Comparison of ENCODE assay signal across 29 cellular contexts in genomic region chr1:212440419-212440818, GRCh38.
"Had no signal": no experiment of that assay in that cellular context is flagged by ENCODE, and none has a peak within 500 bp of the region (broad histone marks: within the 10 kb centered on the region; RNA-seq: fewer than 3 reads in every experiment).

No MANE protein-coding gene starts in this region.

- H3K4me1 ChIP-seq: adrenal gland, left lung, lower lobe of right lung, right atrium auricular region, tibial nerve had no signal

- DNase-seq: activated CD4-positive, alpha-beta T cell treated with anti-CD3 and anti-CD28 coated beads for 48 hours; activated CD4-positive, alpha-beta T cell treated with anti-CD3 and anti-CD28 coated beads, Interleukin-2, amount 50 U/mL, for 48 hours; activated CD8-positive, alpha-beta memory T cell treated with anti-CD3 and anti-CD28 coated beads for 24 hours; activated effector memory CD4-positive, alpha-beta T cell treated with anti-CD3 and anti-CD28 coated beads, Interleukin-2, amount 50 U/mL, for 16 hours; activated naive CD4-positive, alpha-beta T cell treated with anti-CD3 and anti-CD28 coated beads for 36 hours; activated naive CD8-positive, alpha-beta T cell treated with anti-CD3 and anti-CD28 coated beads for 36 hours; activated T-cell treated with anti-CD3 and anti-CD28 coated beads, Interleukin-2, amount 50 U/mL, for 1 hour; adrenal gland; aorta; body of pancreas; cerebellar nuclear complex; cortex of kidney; effector memory CD8-positive, alpha-beta T cell; foreskin fibroblast; kidney; left lung; lower lobe of right lung; mesenchymal stem cell; naive thymus-derived CD8-positive, alpha-beta T cell; stimulated activated CD4-positive, alpha-beta T cell treated with anti-CD3 and anti-CD28 coated beads, Interleukin-15, amount 100 ng/mL, for 24 hours; stimulated activated CD4-positive, alpha-beta T cell treated with anti-CD3 and anti-CD28 coated beads, Interleukin-2, amount 100 ng/mL, for 24 hours; stimulated activated naive CD4-positive, alpha-beta T cell had no signal

- H3K9me3 ChIP-seq: adrenal gland, body of pancreas, left lung, lower lobe of right lung, right atrium auricular region, tibial nerve had no signal

- ATAC-seq: activated CD4-positive, CD25-positive, alpha-beta regulatory T cell treated with anti-CD3 and anti-CD28 coated beads, Interleukin-2, amount 50 U/mL, for 24 hours; body of pancreas; effector memory CD8-positive, alpha-beta T cell; left lung; lower lobe of right lung; naive thymus-derived CD8-positive, alpha-beta T cell had no signal

- H3K27ac Mint-ChIP-seq: activated naive CD4-positive, alpha-beta T cell treated with anti-CD3 and anti-CD28 coated beads for 36 hours; activated naive CD8-positive, alpha-beta T cell treated with anti-CD3 and anti-CD28 coated beads for 36 hours; activated T-helper 1 cell treated with anti-CD3 and anti-CD28 coated beads, Interleukin-12 subunit alpha, Interleukin-12 subunit beta, Interleukin-2, Interleukin-4 antibody, amounts not matched to agents 30 ng/mL and 10 ng/mL and 1 ng/mL, durations not matched to agents 14 hours and 24 hours and 36 hours; naive thymus-derived CD8-positive, alpha-beta T cell had no signal

- H3K27ac ChIP-seq: adrenal gland, body of pancreas, cardiac muscle cell, left lung, lower lobe of right lung, right atrium auricular region, tibial nerve, VCaP had no signal

- H3K27me3 ChIP-seq: adrenal gland, body of pancreas, cardiac muscle cell, left lung, right atrium auricular region, tibial nerve had no signal

- H3K4me3 Mint-ChIP-seq: activated naive CD4-positive, alpha-beta T cell treated with anti-CD3 and anti-CD28 coated beads for 36 hours; activated naive CD8-positive, alpha-beta T cell treated with anti-CD3 and anti-CD28 coated beads for 36 hours; activated T-helper 1 cell treated with anti-CD3 and anti-CD28 coated beads, Interleukin-12 subunit alpha, Interleukin-12 subunit beta, Interleukin-2, Interleukin-4 antibody, amounts not matched to agents 30 ng/mL and 10 ng/mL and 1 ng/mL, durations not matched to agents 14 hours and 24 hours and 36 hours; effector memory CD8-positive, alpha-beta T cell; naive thymus-derived CD8-positive, alpha-beta T cell had no signal

- H3K36me3 ChIP-seq: adrenal gland, cardiac muscle cell had no signal

- H3K27me3 Mint-ChIP-seq: activated naive CD8-positive, alpha-beta T cell treated with anti-CD3 and anti-CD28 coated beads for 36 hours; effector memory CD8-positive, alpha-beta T cell; naive thymus-derived CD8-positive, alpha-beta T cell had no signal

- H3K9me3 Mint-ChIP-seq: activated naive CD4-positive, alpha-beta T cell treated with anti-CD3 and anti-CD28 coated beads for 36 hours; activated naive CD8-positive, alpha-beta T cell treated with anti-CD3 and anti-CD28 coated beads for 36 hours; activated T-helper 1 cell treated with anti-CD3 and anti-CD28 coated beads, Interleukin-12 subunit alpha, Interleukin-12 subunit beta, Interleukin-2, Interleukin-4 antibody, amounts not matched to agents 30 ng/mL and 10 ng/mL and 1 ng/mL, durations not matched to agents 14 hours and 24 hours and 36 hours; effector memory CD8-positive, alpha-beta T cell; naive thymus-derived CD8-positive, alpha-beta T cell had no signal

- H3K4me3 ChIP-seq: adrenal gland, body of pancreas, cardiac muscle cell, left lung, lower lobe of right lung, right atrium auricular region, smooth muscle cell, tibial nerve had no signal
